In genomic region chr17:28404812-28405570, GRCh38 we compare ENCODE assay signal across 6 cellular contexts. TPM values are rescaled to one million over a fixed set of nuclear protein-coding genes. Genes with fewer than 3 reads are reported as not detected.
A peak's percentile ranks its signal among the peaks of the same experiment; 100 is the strongest.
DNase-seq lines count a peak whose midpoint lies in the region; ATAC-seq and TF ChIP-seq lines count a peak whose summit lies in the region.

No MANE protein-coding gene starts in this region.

- H3K36me3 Mint-ChIP-seq in chondrocyte (ENCODE audit: low read depth) = no peaks in the 10 kb centered on the region
- peaks cover 4% of the 10 kb centered on the region for H3K36me3 Mint-ChIP-seq in progenitor cell of endocrine pancreas (ENCODE audit: insufficient read depth)

- H3K27ac Mint-ChIP-seq in chondrocyte (ENCODE audit: unreplicated experiment) (peak overlapping the region; percentile 63), progenitor cell of endocrine pancreas (peak overlapping the region; percentile 94)

- DNase-seq in HuH-7.5 (ENCODE audit: low spot score) (peak; percentile 43), chondrocyte (ENCODE audit: low spot score) (peak; percentile 76), progenitor cell of endocrine pancreas (ENCODE audit: low spot score, unreplicated experiment) (no peak), cortex of kidney (lab: John Stamatoyannopoulos, UW) (no peak)
- DNase-seq in stimulated activated naive CD4-positive, alpha-beta T cell (lab: John Stamatoyannopoulos, UW) = no peak

- no peaks in the 10 kb centered on the region for H3K27me3 Mint-ChIP-seq in chondrocyte (ENCODE audit: low read depth)
- no peaks in the 10 kb centered on the region for H3K27me3 Mint-ChIP-seq in progenitor cell of endocrine pancreas

- no peak for TF ChIP-seq CTCF in chondrocyte (IDR thresholded peaks at IDR 0.05)
- peak; percentile 4 for TF ChIP-seq CTCF in progenitor cell of endocrine pancreas (IDR thresholded peaks at IDR 0.05; ENCODE audit: unreplicated experiment)

- H3K4me3 Mint-ChIP-seq in chondrocyte (ENCODE audit: unreplicated experiment) (peak overlapping the region; percentile 84), progenitor cell of endocrine pancreas (ENCODE audit: low read depth) (peak overlapping the region; percentile 80)

- H3K4me1 Mint-ChIP-seq in chondrocyte (ENCODE audit: low read depth) (peaks cover 21% of the 10 kb centered on the region), progenitor cell of endocrine pancreas (ENCODE audit: low read depth) (peaks cover 18% of the 10 kb centered on the region)

- no peak for ATAC-seq in GM19035 (IDR thresholded peaks at IDR 0.05; ENCODE audit: unreplicated experiment)

- H3K9me3 Mint-ChIP-seq in chondrocyte (ENCODE audit: low read depth) (no peaks in the 10 kb centered on the region), progenitor cell of endocrine pancreas (ENCODE audit: low read depth) (no peaks in the 10 kb centered on the region)

RNA-seq across cellular contexts. Expression of gene SLC46A1, which starts 1.0 kb away (rescaled TPM):
- total RNA-seq in chondrocyte = 12.7 to 13.2 TPM (median 13.0 TPM) in 3 replicates
- total RNA-seq in progenitor cell of endocrine pancreas = 15.7 and 16.1 TPM in 2 replicates

RNA-seq across cellular contexts. Expression of gene SARM1, which starts 33.5 kb away (rescaled TPM):
- total RNA-seq in chondrocyte = 22.2 to 24.1 TPM (median 23.0 TPM) in 3 replicates
- total RNA-seq in progenitor cell of endocrine pancreas = 20.0 and 20.5 TPM in 2 replicates

RNA-seq across cellular contexts. Expression of gene VTN, which starts 34.9 kb away (rescaled TPM):
- 0.31 to 0.55 TPM (median 0.41 TPM) in 3 replicates for total RNA-seq in chondrocyte
- 128 and 139 TPM in 2 replicates for total RNA-seq in progenitor cell of endocrine pancreas

RNA-seq across cellular contexts. Expression of gene SEBOX, which starts 40.0 kb away (rescaled TPM):
- total RNA-seq in chondrocyte = not detected in 3 replicates
- total RNA-seq in progenitor cell of endocrine pancreas = not detected in 2 replicates

RNA-seq across cellular contexts. Expression of gene POLDIP2, which starts 47.7 kb away (rescaled TPM):
- 70.1 to 70.8 TPM (median 70.4 TPM) in 3 replicates for total RNA-seq in chondrocyte
- total RNA-seq in progenitor cell of endocrine pancreas = 66.0 and 68.6 TPM in 2 replicates

Comparison
In these comparisons a context has a peak if more than half of its experiments do, and no peak if none do; other contexts are left out.
1. DNase-seq: peak in HuH-7.5 (single experiment) and chondrocyte (single experiment); none in progenitor cell of endocrine pancreas (single experiment), cortex of kidney (single experiment) and stimulated activated naive CD4-positive, alpha-beta T cell (0 of 6).
2. RNA of gene VTN, which starts 34.9 kb away (total RNA-seq): 128 to 139 TPM in progenitor cell of endocrine pancreas; 0.31 to 0.55 TPM in chondrocyte; every median in the first group is over 10 times any median in the second.